In genomic region chr2:199590323-199590915, GRCh38 we compare ENCODE assay signal across 23 cellular contexts.
"Had no signal": no experiment of that assay in that cellular context is flagged by ENCODE, and none has a peak within 500 bp of the region (broad histone marks: within the 10 kb centered on the region; RNA-seq: fewer than 3 reads in every experiment).

No MANE protein-coding gene starts in this region.

- H3K36me3 ChIP-seq: prostate gland, thoracic aorta, upper lobe of left lung had no signal

- H3K27ac Mint-ChIP-seq: activated B cell treated with CpG ODN at 0.5 μM for 24 hours; activated CD4-positive, alpha-beta memory T cell treated with anti-CD3 and anti-CD28 coated beads, Interleukin-2, amount 10 ng/mL, durations not matched to agents 7 days and 5 days; activated naive CD8-positive, alpha-beta T cell treated with anti-CD3 and anti-CD28 coated beads, Interleukin-2, amount 10 ng/mL, durations not matched to agents 7 days and 5 days; activated T-helper 2 cell treated with anti-CD3 and anti-CD28 coated beads, Interferon-gamma antibody, Interleukin-2, Interleukin-4, amounts not matched to agents 10 μg/mL and 5 μg/mL and 100 μg/mL, durations not matched to agents 14 hours and 24 hours and 36 hours; stimulated activated effector memory CD8-positive, alpha-beta T cell treated with anti-CD3 and anti-CD28 coated beads, Interleukin-12 subunit alpha, Interleukin-12 subunit beta, amount 100 ng/mL, for 72 hours had no signal

- H3K36me3 Mint-ChIP-seq: activated naive CD8-positive, alpha-beta T cell treated with anti-CD3 and anti-CD28 coated beads, Interleukin-2, amount 10 ng/mL, durations not matched to agents 7 days and 5 days; stimulated activated effector memory CD8-positive, alpha-beta T cell treated with anti-CD3 and anti-CD28 coated beads, Interleukin-12 subunit alpha, Interleukin-12 subunit beta, amount 100 ng/mL, for 72 hours had no signal

- H3K27ac ChIP-seq: body of pancreas, dorsolateral prefrontal cortex, hepatocyte, prostate gland, thoracic aorta, upper lobe of left lung had no signal

- H2AFZ ChIP-seq: hepatocyte had no signal

- H3K9me3 ChIP-seq: body of pancreas, prostate gland, thoracic aorta, upper lobe of left lung had no signal

- H3K4me2 ChIP-seq: hepatocyte had no signal

- H3K4me1 ChIP-seq: body of pancreas, prostate gland, upper lobe of left lung had no signal

- H3K27me3 ChIP-seq: body of pancreas, dorsolateral prefrontal cortex, upper lobe of left lung had no signal

- DNase-seq: activated B cell treated with CpG ODN at 0.5 μM for 24 hours; activated CD4-positive, alpha-beta memory T cell treated with anti-CD3 and anti-CD28 coated beads, Interleukin-2, amount 10 ng/mL, durations not matched to agents 7 days and 5 days; activated CD4-positive, alpha-beta T cell treated with anti-CD3 and anti-CD28 coated beads for 4 hours; activated naive CD4-positive, alpha-beta T cell treated with Interleukin-2 at 50 U/mL for 16 hours; activated naive CD8-positive, alpha-beta T cell treated with anti-CD3 and anti-CD28 coated beads, Interleukin-2, amount 10 ng/mL, durations not matched to agents 7 days and 5 days; activated T-cell treated with anti-CD3 and anti-CD28 coated beads, Interleukin-2, amount 50 U/mL, for 1 hour; amygdala; body of pancreas; central memory CD4-positive, alpha-beta T cell; dorsolateral prefrontal cortex; foreskin fibroblast; midbrain; right cardiac atrium; stimulated activated CD4-positive, alpha-beta T cell treated with anti-CD3 and anti-CD28 coated beads, Interleukin-4, amount 100 ng/mL, for 24 hours; T-helper 1 cell; T-helper 9 cell; upper lobe of left lung had no signal

- H3K4me1 Mint-ChIP-seq: activated B cell treated with CpG ODN at 0.5 μM for 24 hours; activated CD4-positive, alpha-beta memory T cell treated with anti-CD3 and anti-CD28 coated beads, Interleukin-2, amount 10 ng/mL, durations not matched to agents 7 days and 5 days; activated naive CD8-positive, alpha-beta T cell treated with anti-CD3 and anti-CD28 coated beads, Interleukin-2, amount 10 ng/mL, durations not matched to agents 7 days and 5 days; stimulated activated effector memory CD8-positive, alpha-beta T cell treated with anti-CD3 and anti-CD28 coated beads, Interleukin-12 subunit alpha, Interleukin-12 subunit beta, amount 100 ng/mL, for 72 hours had no signal

- H3K4me3 Mint-ChIP-seq: activated B cell treated with CpG ODN at 0.5 μM for 24 hours; activated CD4-positive, alpha-beta memory T cell treated with anti-CD3 and anti-CD28 coated beads, Interleukin-2, amount 10 ng/mL, durations not matched to agents 7 days and 5 days; activated naive CD8-positive, alpha-beta T cell treated with anti-CD3 and anti-CD28 coated beads, Interleukin-2, amount 10 ng/mL, durations not matched to agents 7 days and 5 days; neural crest cell; stimulated activated effector memory CD8-positive, alpha-beta T cell treated with anti-CD3 and anti-CD28 coated beads, Interleukin-12 subunit alpha, Interleukin-12 subunit beta, amount 100 ng/mL, for 72 hours had no signal

- ATAC-seq: body of pancreas; right cardiac atrium; stimulated activated effector memory CD8-positive, alpha-beta T cell treated with anti-CD3 and anti-CD28 coated beads, Interleukin-12 subunit alpha, Interleukin-12 subunit beta, amount 100 ng/mL, for 72 hours had no signal

- H3K9me3 Mint-ChIP-seq: activated B cell treated with CpG ODN at 0.5 μM for 24 hours; activated CD4-positive, alpha-beta memory T cell treated with anti-CD3 and anti-CD28 coated beads, Interleukin-2, amount 10 ng/mL, durations not matched to agents 7 days and 5 days; activated naive CD8-positive, alpha-beta T cell treated with anti-CD3 and anti-CD28 coated beads, Interleukin-2, amount 10 ng/mL, durations not matched to agents 7 days and 5 days; activated T-helper 2 cell treated with anti-CD3 and anti-CD28 coated beads, Interferon-gamma antibody, Interleukin-2, Interleukin-4, amounts not matched to agents 10 μg/mL and 5 μg/mL and 100 μg/mL, durations not matched to agents 14 hours and 24 hours and 36 hours; neural crest cell; stimulated activated effector memory CD8-positive, alpha-beta T cell treated with anti-CD3 and anti-CD28 coated beads, Interleukin-12 subunit alpha, Interleukin-12 subunit beta, amount 100 ng/mL, for 72 hours had no signal

- H3K79me2 ChIP-seq: hepatocyte had no signal

- H3K27me3 Mint-ChIP-seq: activated B cell treated with CpG ODN at 0.5 μM for 24 hours had no signal

- H3K4me3 ChIP-seq: body of pancreas, hepatocyte, prostate gland, thoracic aorta, upper lobe of left lung had no signal
